ENCODE assay signal across 16 cellular contexts in genomic region chr14:51979399-51979709, GRCh38. TPM values are rescaled to one million over a fixed set of nuclear protein-coding genes. Genes with fewer than 3 reads are reported as not detected.
A peak's percentile ranks its signal among the peaks of the same experiment; 100 is the strongest.
DNase-seq lines count a peak whose midpoint lies in the region; ATAC-seq and TF ChIP-seq lines count a peak whose summit lies in the region.
"Had no signal": no experiment of that assay in that cellular context is flagged by ENCODE, and none has a peak within 500 bp of the region (broad histone marks: within the 10 kb centered on the region; RNA-seq: fewer than 3 reads in every experiment).

No MANE protein-coding gene starts in this region.

- H3K27ac Mint-ChIP-seq in CD4-positive, alpha-beta T cell: no peak overlapping the region
- H3K27ac Mint-ChIP-seq in central memory CD8-positive, alpha-beta T cell (ENCODE audit: low read depth): peak overlapping the region; percentile 22
- H3K27ac Mint-ChIP-seq: activated T-cell treated with anti-CD3 and anti-CD28 coated beads, Interleukin-2, amount 50 U/mL, for 24 hours; effector memory CD8-positive, alpha-beta T cell had no signal

- no peaks in the 10 kb centered on the region for H3K9me3 ChIP-seq in CD4-positive, alpha-beta T cell (ENCODE audit: control insufficient read depth, low read length)
- H3K9me3 ChIP-seq in neuronal stem cell (replicated peaks in 1 of 2; ENCODE audit: control insufficient read depth in 2 of 2, insufficient read depth in 1 of 2, low read depth in 1 of 2, low read length in 2 of 2): no peaks in the 10 kb centered on the region
- no peaks in the 10 kb centered on the region for H3K9me3 ChIP-seq in HAP-1
- H3K9me3 ChIP-seq: gastrocnemius medialis, SJCRH30, testis had no signal

- H3K18ac ChIP-seq in neuronal stem cell (ENCODE audit: low read length): no peak overlapping the region

- CTCF ChIA-PET in CD4-positive, alpha-beta T cell (lab: Charles Lee): interaction anchor here (0.9 to 2.1 kb wide), 13 partner anchors 8 to 202 kb away, joined by 3 to 15 read pairs (median 6); partner anchors contain the start of gene GNG2

- peak overlapping the region; percentile 36 for H2AFZ ChIP-seq in neuronal stem cell (ENCODE audit: low read length)

- H4K8ac ChIP-seq in neuronal stem cell (ENCODE audit: low read depth, low read length): no peak overlapping the region

- POLR2A ChIA-PET in CD4-positive, alpha-beta T cell (lab: Charles Lee): interaction anchor here (2.3 to 2.7 kb wide), 2 partner anchors 118 to 133 kb away, joined by 12 to 16 read pairs; partner anchors contain the start of gene GNG2

- no peak overlapping the region for H3K23ac ChIP-seq in neuronal stem cell (ENCODE audit: low read depth, low read length, poor library complexity)

- H3K27ac ChIP-seq in CD4-positive, alpha-beta T cell (ENCODE audit: low read depth, low read length): no peak overlapping the region
- no peak overlapping the region for H3K27ac ChIP-seq in neuronal stem cell (replicated peaks; ENCODE audit: low read length)
- no peak overlapping the region for H3K27ac ChIP-seq in caudate nucleus (ENCODE audit: low read depth, low read length)
- H3K27ac ChIP-seq: brain microvascular endothelial cell, gastrocnemius medialis, GM23248, SJCRH30 had no signal

- H3K79me1 ChIP-seq in neuronal stem cell (ENCODE audit: low read depth, low read length): no peaks in the 10 kb centered on the region

- H2BK15ac ChIP-seq in neuronal stem cell (ENCODE audit: low read length): no peak overlapping the region

- in situ Hi-C loops in HAP-1 (cut with MboI; ENCODE audit: low sequenced_read_pairs): loop anchor here (25.0 kb wide), 1 partner anchor 692 kb away; no protein-coding TSS in a partner anchor

- no peak overlapping the region for H3K4ac ChIP-seq in neuronal stem cell (ENCODE audit: low read length)

- H2BK5ac ChIP-seq in neuronal stem cell (ENCODE audit: low read length): no peak overlapping the region

- no CpG with 5 or more reads among the region's 6 CpGs for WGBS in neuronal stem cell (ENCODE audit: extremely low coverage in 2 of 2, insufficient read length in 2 of 2, insufficient replicate concordance in 1 of 2), 2 donors

- no peak for DNase-seq in CD4-positive, alpha-beta T cell
- no peak for DNase-seq in central memory CD8-positive, alpha-beta T cell (ENCODE audit: low spot score in 2 of 2)
- DNase-seq in neuronal stem cell (ENCODE audit: low spot score) (no peak), HAP-1 (ENCODE audit: low spot score in 2 of 2) (no peak), caudate nucleus (lab: John Stamatoyannopoulos, UW) (no peak)
- DNase-seq in activated CD4-positive, alpha-beta T cell treated with anti-CD3 and anti-CD28 coated beads for 48 hours: no peak

- no peak overlapping the region for H2AK5ac ChIP-seq in neuronal stem cell (ENCODE audit: low read depth, low read length)

- H3K9me3 Mint-ChIP-seq in CD4-positive, alpha-beta T cell: no peaks in the 10 kb centered on the region
- no peaks in the 10 kb centered on the region for H3K9me3 Mint-ChIP-seq in central memory CD8-positive, alpha-beta T cell
- H3K9me3 Mint-ChIP-seq: activated T-cell treated with anti-CD3 and anti-CD28 coated beads, Interleukin-2, amount 50 U/mL, for 24 hours; effector memory CD8-positive, alpha-beta T cell; immature natural killer cell; naive thymus-derived CD8-positive, alpha-beta T cell had no signal

- peak; percentile 67 for TF ChIP-seq CTCF in CD4-positive, alpha-beta T cell (IDR thresholded peaks at IDR 0.05)
- peak; percentile 26; the same call in 1 of the 2 replicates for TF ChIP-seq CTCF in LNCAP (IDR thresholded peaks at IDR 0.05)

- H4K91ac ChIP-seq in neuronal stem cell (ENCODE audit: low read depth, low read length, poor library complexity): no peak overlapping the region

- no peak overlapping the region for H2BK120ac ChIP-seq in neuronal stem cell (ENCODE audit: low read depth, low read length)

- no peak for ATAC-seq in CD4-positive, alpha-beta T cell (ENCODE audit: poor library complexity)
- ATAC-seq in central memory CD8-positive, alpha-beta T cell (replicated peaks; ENCODE audit: extremely low read depth, poor library complexity, severe bottlenecking): no peak

- H3K4me1 Mint-ChIP-seq in CD4-positive, alpha-beta T cell (ENCODE audit: low read depth): peaks cover 7% of the 10 kb centered on the region
- peaks cover 5% of the 10 kb centered on the region for H3K4me1 Mint-ChIP-seq in central memory CD8-positive, alpha-beta T cell

- no peak overlapping the region for H3K4me3 Mint-ChIP-seq in CD4-positive, alpha-beta T cell
- no peak overlapping the region for H3K4me3 Mint-ChIP-seq in central memory CD8-positive, alpha-beta T cell
- H3K4me3 Mint-ChIP-seq: activated T-cell treated with anti-CD3 and anti-CD28 coated beads, Interleukin-2, amount 50 U/mL, for 24 hours; effector memory CD8-positive, alpha-beta T cell; naive thymus-derived CD8-positive, alpha-beta T cell had no signal

- H3K4me3 ChIP-seq in neuronal stem cell (ENCODE audit: low read length in 2 of 2): no peak overlapping the region
- H3K4me3 ChIP-seq in HAP-1: no peak overlapping the region
- H3K4me3 ChIP-seq: gastrocnemius medialis, GM23248, SJCRH30, testis had no signal

- H3K36me3 Mint-ChIP-seq in CD4-positive, alpha-beta T cell (ENCODE audit: low read depth): no peaks in the 10 kb centered on the region
- peaks cover 2% of the 10 kb centered on the region for H3K36me3 Mint-ChIP-seq in central memory CD8-positive, alpha-beta T cell (ENCODE audit: insufficient read depth)
- H3K36me3 Mint-ChIP-seq: naive thymus-derived CD8-positive, alpha-beta T cell had no signal

- intact Hi-C loops in CD4-positive, alpha-beta T cell (cut with DNase I, micrococcal nuclease): loop anchor here (1.0 to 5.0 kb wide), 5 partner anchors 127 to 697 kb away; no protein-coding TSS in a partner anchor

- no peak overlapping the region for H2BK12ac ChIP-seq in neuronal stem cell (ENCODE audit: low read length)

- H3K14ac ChIP-seq in neuronal stem cell (ENCODE audit: low read length): no peak overlapping the region

- H3K4me2 ChIP-seq in neuronal stem cell (ENCODE audit: insufficient read depth, low read length, poor library complexity, severe bottlenecking): no peak overlapping the region

- H3K4me1 ChIP-seq in neuronal stem cell (ENCODE audit: control insufficient read depth in 2 of 2, insufficient read depth in 1 of 2, low read depth in 1 of 2, low read length in 2 of 2) (no peaks in the 10 kb centered on the region), HAP-1 (peaks cover 12% of the 10 kb centered on the region)
- H3K4me1 ChIP-seq: SJCRH30 had no signal

- H3K27me3 Mint-ChIP-seq in CD4-positive, alpha-beta T cell: no peaks in the 10 kb centered on the region
- H3K27me3 Mint-ChIP-seq in central memory CD8-positive, alpha-beta T cell: no peaks in the 10 kb centered on the region
- H3K27me3 Mint-ChIP-seq: activated T-cell treated with anti-CD3 and anti-CD28 coated beads, Interleukin-2, amount 50 U/mL, for 24 hours had no signal

- H3K36me3 ChIP-seq in neuronal stem cell (replicated peaks in 1 of 2; ENCODE audit: control insufficient read depth in 2 of 2, insufficient read depth in 2 of 2, low read length in 2 of 2) (no peaks in the 10 kb centered on the region), HAP-1 (replicated peaks) (no peaks in the 10 kb centered on the region)
- H3K36me3 ChIP-seq: brain microvascular endothelial cell, gastrocnemius medialis, SJCRH30 had no signal

- no peak overlapping the region for H3K9ac ChIP-seq in neuronal stem cell (ENCODE audit: low read depth, low read length, poor library complexity)
- H3K9ac ChIP-seq: GM23248 had no signal

- H3K27me3 ChIP-seq in CD4-positive, alpha-beta T cell (ENCODE audit: control insufficient read depth, insufficient read depth, low read length): no peaks in the 10 kb centered on the region
- H3K27me3 ChIP-seq in neuronal stem cell (ENCODE audit: control insufficient read depth in 3 of 3, insufficient read depth in 3 of 3, low read depth in 1 of 3, low read length in 3 of 3) (no peaks in the 10 kb centered on the region), HAP-1 (ENCODE audit: low read depth) (no peaks in the 10 kb centered on the region)
- H3K27me3 ChIP-seq: brain microvascular endothelial cell, gastrocnemius medialis, SJCRH30, testis had no signal

RNA-seq across cellular contexts. Expression of gene RTRAF, which starts 10.0 kb away (rescaled TPM):
- total RNA-seq in CD4-positive, alpha-beta T cell: 100 to 1,000 TPM; 155 to 157 TPM
- 643 TPM for polyA plus RNA-seq in neuronal stem cell (2013, experiment 1 of 2)
- 645 TPM for polyA plus RNA-seq in neuronal stem cell (2013, experiment 2 of 2)
